Comparison of ENCODE assay signal across 13 cellular contexts in genomic region chr11:128704517-128704916, GRCh38. TPM values are rescaled to one million over a fixed set of nuclear protein-coding genes. Genes with fewer than 3 reads are reported as not detected.
DNase-seq lines count a peak whose midpoint lies in the region; ATAC-seq and TF ChIP-seq lines count a peak whose summit lies in the region.
"Had no signal": no experiment of that assay in that cellular context is flagged by ENCODE, and none has a peak within 500 bp of the region (broad histone marks: within the 10 kb centered on the region; RNA-seq: fewer than 3 reads in every experiment).

No MANE protein-coding gene starts in this region.

- H3K4me3 Mint-ChIP-seq in activated CD4-positive, alpha-beta T cell treated with anti-CD3 and anti-CD28 coated beads for 36 hours = no peak overlapping the region
- H3K4me3 Mint-ChIP-seq in activated CD4-positive, alpha-beta T cell treated with anti-CD3 and anti-CD28 coated beads, Interleukin-2, amount 10 ng/mL, durations not matched to agents 7 days and 5 days = no peak overlapping the region
- H3K4me3 Mint-ChIP-seq in activated CD8-positive, alpha-beta T cell treated with anti-CD3 and anti-CD28 coated beads for 36 hours = no peak overlapping the region
- H3K4me3 Mint-ChIP-seq in natural killer cell treated with Interleukin-12 subunit alpha and Interleukin-12 subunit beta and Interleukin-15 and Interleukin-18, amount 100 ng/mL, for 72 hours = peak overlapping the region; percentile 84

- ATAC-seq in activated CD4-positive, alpha-beta T cell treated with anti-CD3 and anti-CD28 coated beads for 36 hours = peak; percentile 47
- peak; percentile 36 for ATAC-seq in HG02610 (IDR thresholded peaks at IDR 0.05; ENCODE audit: unreplicated experiment)
- peak; percentile 69 for ATAC-seq in activated CD8-positive, alpha-beta T cell treated with anti-CD3 and anti-CD28 coated beads for 36 hours
- peak; percentile 65 to 81 for ATAC-seq in natural killer cell treated with Interleukin-12 subunit alpha and Interleukin-12 subunit beta and Interleukin-15 and Interleukin-18, amount 100 ng/mL, for 72 hours

- H3K4me1 Mint-ChIP-seq in activated CD4-positive, alpha-beta T cell treated with anti-CD3 and anti-CD28 coated beads for 36 hours = peaks cover 97% of the 10 kb centered on the region
- peaks cover 82% of the 10 kb centered on the region for H3K4me1 Mint-ChIP-seq in activated CD4-positive, alpha-beta T cell treated with anti-CD3 and anti-CD28 coated beads, Interleukin-2, amount 10 ng/mL, durations not matched to agents 7 days and 5 days
- H3K4me1 Mint-ChIP-seq in activated CD8-positive, alpha-beta T cell treated with anti-CD3 and anti-CD28 coated beads for 36 hours (ENCODE audit: low read depth) = peaks cover 93% of the 10 kb centered on the region
- H3K4me1 Mint-ChIP-seq in natural killer cell treated with Interleukin-12 subunit alpha and Interleukin-12 subunit beta and Interleukin-15 and Interleukin-18, amount 100 ng/mL, for 72 hours (ENCODE audit: low read depth in 2 of 2) = peaks cover 82 to 91% of the 10 kb centered on the region in 2 donors

- POLR2A ChIA-PET in activated CD4-positive, alpha-beta T cell treated with anti-CD3 and anti-CD28 coated beads for 36 hours (lab: Charles Lee) = no interaction called here
- POLR2A ChIA-PET in activated CD4-positive, alpha-beta T cell treated with anti-CD3 and anti-CD28 coated beads, Interleukin-2, amount 10 ng/mL, durations not matched to agents 7 days and 5 days (lab: Charles Lee) = no interaction called here
- POLR2A ChIA-PET in activated CD8-positive, alpha-beta T cell treated with anti-CD3 and anti-CD28 coated beads for 36 hours (lab: Charles Lee) = interaction anchor here (0.7 to 1.7 kb wide), 4 partner anchors 9 to 29 kb away, joined by 4 to 6 read pairs (median 4); no protein-coding TSS in a partner anchor

- intact Hi-C loops in activated CD4-positive, alpha-beta T cell treated with anti-CD3 and anti-CD28 coated beads for 36 hours (cut with DNase I, micrococcal nuclease) = loop anchor here (1.0 kb wide), 2 partner anchors 9 to 10 kb away; no protein-coding TSS in a partner anchor
- intact Hi-C loops in activated CD8-positive, alpha-beta T cell treated with anti-CD3 and anti-CD28 coated beads for 36 hours (cut with micrococcal nuclease) = no loop called here

- DNase-seq in activated CD4-positive, alpha-beta T cell treated with anti-CD3 and anti-CD28 coated beads for 36 hours = no peak
- no peak for DNase-seq in activated CD4-positive, alpha-beta T cell treated with anti-CD3 and anti-CD28 coated beads, Interleukin-2, amount 10 ng/mL, durations not matched to agents 7 days and 5 days
- DNase-seq in activated CD8-positive, alpha-beta T cell treated with anti-CD3 and anti-CD28 coated beads for 36 hours = no peak
- DNase-seq in natural killer cell treated with Interleukin-12 subunit alpha and Interleukin-12 subunit beta and Interleukin-15 and Interleukin-18, amount 100 ng/mL, for 72 hours (ENCODE audit: low spot score) = no peak
- DNase-seq in hypothalamus (lab: John Stamatoyannopoulos, UW) (no peak), SHP77 treated with DMSO at 0.1 percent for 48 hours (lab: John Stamatoyannopoulos, UW) (no peak), HT-29 (ENCODE audit: low spot score) (no peak)
- DNase-seq: ACHN, adrenal gland, DMS79 treated with DMSO at 0.1 percent for 48 hours, NCI-H1048, NCI-H510A had no signal

- H3K9me3 Mint-ChIP-seq in activated CD4-positive, alpha-beta T cell treated with anti-CD3 and anti-CD28 coated beads for 36 hours (ENCODE audit: low read depth) = peaks cover 1% of the 10 kb centered on the region
- H3K9me3 Mint-ChIP-seq in activated CD4-positive, alpha-beta T cell treated with anti-CD3 and anti-CD28 coated beads, Interleukin-2, amount 10 ng/mL, durations not matched to agents 7 days and 5 days = peaks cover 13% of the 10 kb centered on the region
- peaks cover 4% of the 10 kb centered on the region for H3K9me3 Mint-ChIP-seq in activated CD8-positive, alpha-beta T cell treated with anti-CD3 and anti-CD28 coated beads for 36 hours
- peaks cover 2% of the 10 kb centered on the region for H3K9me3 Mint-ChIP-seq in natural killer cell treated with Interleukin-12 subunit alpha and Interleukin-12 subunit beta and Interleukin-15 and Interleukin-18, amount 100 ng/mL, for 72 hours

- CTCF ChIA-PET in activated CD4-positive, alpha-beta T cell treated with anti-CD3 and anti-CD28 coated beads for 36 hours (lab: Charles Lee) = interaction anchor here (0.8 to 1.8 kb wide), 4 partner anchors 9 to 547 kb away, joined by 3 to 6 read pairs (median 4); no protein-coding TSS in a partner anchor
- CTCF ChIA-PET in activated CD4-positive, alpha-beta T cell treated with anti-CD3 and anti-CD28 coated beads, Interleukin-2, amount 10 ng/mL, durations not matched to agents 7 days and 5 days (lab: Charles Lee) = interaction anchor here (1.7 to 5.6 kb wide), 5 partner anchors 8 to 547 kb away, joined by 4 to 20 read pairs (median 6); no protein-coding TSS in a partner anchor
- CTCF ChIA-PET in activated CD8-positive, alpha-beta T cell treated with anti-CD3 and anti-CD28 coated beads for 36 hours (lab: Charles Lee) = interaction anchor here (0.9 to 2.1 kb wide), 9 partner anchors 10 to 76 kb away, joined by 3 to 8 read pairs (median 4); no protein-coding TSS in a partner anchor

- H3K27me3 Mint-ChIP-seq in activated CD4-positive, alpha-beta T cell treated with anti-CD3 and anti-CD28 coated beads for 36 hours = no peaks in the 10 kb centered on the region
- no peaks in the 10 kb centered on the region for H3K27me3 Mint-ChIP-seq in activated CD4-positive, alpha-beta T cell treated with anti-CD3 and anti-CD28 coated beads, Interleukin-2, amount 10 ng/mL, durations not matched to agents 7 days and 5 days
- H3K27me3 Mint-ChIP-seq in activated CD8-positive, alpha-beta T cell treated with anti-CD3 and anti-CD28 coated beads for 36 hours = no peaks in the 10 kb centered on the region
- no peaks in the 10 kb centered on the region for H3K27me3 Mint-ChIP-seq in natural killer cell treated with Interleukin-12 subunit alpha and Interleukin-12 subunit beta and Interleukin-15 and Interleukin-18, amount 100 ng/mL, for 72 hours

- TF ChIP-seq CTCF in activated CD8-positive, alpha-beta T cell treated with anti-CD3 and anti-CD28 coated beads for 36 hours (IDR thresholded peaks at IDR 0.05) = no peak

- H3K27ac Mint-ChIP-seq in activated CD4-positive, alpha-beta T cell treated with anti-CD3 and anti-CD28 coated beads for 36 hours = peak overlapping the region; percentile 82
- H3K27ac Mint-ChIP-seq in activated CD4-positive, alpha-beta T cell treated with anti-CD3 and anti-CD28 coated beads, Interleukin-2, amount 10 ng/mL, durations not matched to agents 7 days and 5 days = no peak overlapping the region
- H3K27ac Mint-ChIP-seq in activated CD8-positive, alpha-beta T cell treated with anti-CD3 and anti-CD28 coated beads for 36 hours = peak overlapping the region; percentile 79
- peak overlapping the region; percentile 92 to 95 for H3K27ac Mint-ChIP-seq in natural killer cell treated with Interleukin-12 subunit alpha and Interleukin-12 subunit beta and Interleukin-15 and Interleukin-18, amount 100 ng/mL, for 72 hours

- H3K36me3 Mint-ChIP-seq in activated CD4-positive, alpha-beta T cell treated with anti-CD3 and anti-CD28 coated beads for 36 hours (ENCODE audit: low read depth) = peaks cover 65% of the 10 kb centered on the region
- H3K36me3 Mint-ChIP-seq in activated CD4-positive, alpha-beta T cell treated with anti-CD3 and anti-CD28 coated beads, Interleukin-2, amount 10 ng/mL, durations not matched to agents 7 days and 5 days (ENCODE audit: low read depth) = peaks cover 93% of the 10 kb centered on the region
- peaks cover 67% of the 10 kb centered on the region for H3K36me3 Mint-ChIP-seq in activated CD8-positive, alpha-beta T cell treated with anti-CD3 and anti-CD28 coated beads for 36 hours (ENCODE audit: low read depth)
- H3K36me3 Mint-ChIP-seq in natural killer cell treated with Interleukin-12 subunit alpha and Interleukin-12 subunit beta and Interleukin-15 and Interleukin-18, amount 100 ng/mL, for 72 hours = peaks cover 47% of the 10 kb centered on the region

RNA-seq across cellular contexts. Expression of gene FLI1, which starts 10.6 kb away (rescaled TPM):
- 10 to 100 TPM; 40.4 to 57.0 TPM for total RNA-seq in activated CD4-positive, alpha-beta T cell treated with anti-CD3 and anti-CD28 coated beads for 36 hours
- total RNA-seq in activated CD4-positive, alpha-beta T cell treated with anti-CD3 and anti-CD28 coated beads, Interleukin-2, amount 10 ng/mL, durations not matched to agents 7 days and 5 days = 100 to 1,000 TPM; 106 to 134 TPM
- total RNA-seq in activated CD8-positive, alpha-beta T cell treated with anti-CD3 and anti-CD28 coated beads for 36 hours = 10 to 100 TPM; 43.8 to 47.8 TPM
- total RNA-seq in natural killer cell treated with Interleukin-12 subunit alpha and Interleukin-12 subunit beta and Interleukin-15 and Interleukin-18, amount 100 ng/mL, for 72 hours = 10 to 100 TPM; 63.3 to 74.0 TPM
- not detected in 2 replicates for total RNA-seq in HT-29 (2014; rRNA removed; shearing (Covaris generic))

Comparison
In these comparisons a context has a peak if more than half of its experiments do, and no peak if none do; other contexts are left out.
1. RNA of gene FLI1, which starts 10.6 kb away (total RNA-seq): 106 to 134 TPM in activated CD4-positive, alpha-beta T cell treated with anti-CD3 and anti-CD28 coated beads, Interleukin-2, amount 10 ng/mL, durations not matched to agents 7 days and 5 days, 63.3 to 74.0 TPM in natural killer cell treated with Interleukin-12 subunit alpha and Interleukin-12 subunit beta and Interleukin-15 and Interleukin-18, amount 100 ng/mL, for 72 hours, 40.4 to 57.0 TPM in activated CD4-positive, alpha-beta T cell treated with anti-CD3 and anti-CD28 coated beads for 36 hours and 43.8 to 47.8 TPM in activated CD8-positive, alpha-beta T cell treated with anti-CD3 and anti-CD28 coated beads for 36 hours; not detected in HT-29; every median in the first group is over 10 times any median in the second.
2. Peak in every context shown above with its lines, with median percentiles within 50 percentile points of each other: ATAC-seq.